Comparison of ENCODE assay signal across 1 cellular context in the genomic region with DNA sequence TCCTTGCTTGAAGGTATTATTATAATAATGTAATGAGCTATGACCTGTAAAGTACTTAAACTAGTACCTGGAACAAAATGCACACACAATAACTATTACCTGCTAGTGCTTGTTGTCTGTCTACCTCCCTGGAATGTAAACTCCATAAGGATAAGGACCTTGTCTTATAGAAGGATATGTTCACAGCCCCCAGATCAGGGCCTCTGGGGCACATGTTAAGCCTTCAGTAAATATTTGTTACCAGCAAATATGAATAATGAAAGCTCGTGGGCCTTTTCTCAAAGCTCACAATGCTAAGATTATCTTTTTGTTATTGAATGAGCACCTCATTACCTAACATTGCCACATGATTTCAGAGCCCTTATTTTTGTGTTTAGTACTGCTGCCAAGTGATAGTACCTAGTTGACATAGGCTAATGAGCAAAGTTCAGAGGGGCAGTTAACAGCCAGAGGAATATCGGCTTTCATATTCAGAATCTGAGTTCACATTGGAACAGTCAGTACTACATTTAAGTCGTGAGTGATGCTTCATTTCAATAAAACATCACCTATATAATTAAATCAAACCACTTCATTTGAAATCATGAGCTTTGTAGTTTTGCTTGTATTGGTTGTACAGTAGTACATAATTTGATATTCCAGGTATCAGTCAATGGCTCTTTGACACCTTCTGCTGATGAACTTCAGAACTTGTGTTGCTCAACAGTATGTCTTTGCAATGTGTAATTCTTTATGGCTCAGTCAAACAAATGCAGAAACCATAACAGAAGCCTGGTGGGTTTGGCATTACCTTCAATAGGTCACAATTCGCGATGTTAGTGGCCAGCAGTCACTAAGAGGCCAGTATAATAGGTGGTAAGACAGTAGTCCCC.
TF ChIP-seq lines count a peak whose summit lies in the region.

No MANE protein-coding gene starts in this region.

TF ChIP-seq in HepG2, 621 proteins besides CTCF, POLR2A, EP300 and RAD21 (continued from another document and continues in another):
- TF ChIP-seq, protein P1, sequence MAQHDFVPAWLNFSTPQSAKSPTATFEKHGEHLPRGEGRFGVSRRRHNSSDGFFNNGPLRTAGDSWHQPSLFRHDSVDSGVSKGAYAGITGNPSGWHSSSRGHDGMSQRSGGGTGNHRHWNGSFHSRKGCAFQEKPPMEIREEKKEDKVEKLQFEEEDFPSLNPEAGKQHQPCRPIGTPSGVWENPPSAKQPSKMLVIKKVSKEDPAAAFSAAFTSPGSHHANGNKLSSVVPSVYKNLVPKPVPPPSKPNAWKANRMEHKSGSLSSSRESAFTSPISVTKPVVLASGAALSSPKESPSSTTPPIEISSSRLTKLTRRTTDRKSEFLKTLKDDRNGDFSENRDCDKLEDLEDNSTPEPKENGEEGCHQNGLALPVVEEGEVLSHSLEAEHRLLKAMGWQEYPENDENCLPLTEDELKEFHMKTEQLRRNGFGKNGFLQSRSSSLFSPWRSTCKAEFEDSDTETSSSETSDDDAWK (CRISPR knock-in tag; IDR thresholded peaks at IDR 0.05): no peak
- TF ChIP-seq, protein P2, sequence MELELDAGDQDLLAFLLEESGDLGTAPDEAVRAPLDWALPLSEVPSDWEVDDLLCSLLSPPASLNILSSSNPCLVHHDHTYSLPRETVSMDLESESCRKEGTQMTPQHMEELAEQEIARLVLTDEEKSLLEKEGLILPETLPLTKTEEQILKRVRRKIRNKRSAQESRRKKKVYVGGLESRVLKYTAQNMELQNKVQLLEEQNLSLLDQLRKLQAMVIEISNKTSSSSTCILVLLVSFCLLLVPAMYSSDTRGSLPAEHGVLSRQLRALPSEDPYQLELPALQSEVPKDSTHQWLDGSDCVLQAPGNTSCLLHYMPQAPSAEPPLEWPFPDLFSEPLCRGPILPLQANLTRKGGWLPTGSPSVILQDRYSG (CRISPR knock-in tag; IDR thresholded peaks at IDR 0.05): peak; percentile 65; the same call in 1 of the 2 replicates
- TF ChIP-seq KAT7 (CRISPR knock-in tag; IDR thresholded peaks at IDR 0.05; ENCODE audit: borderline replicate concordance) (peak; percentile 10; the same call in 1 of the 2 replicates), KDM6A (CRISPR knock-in tag; IDR thresholded peaks at IDR 0.05; ENCODE audit: low read depth) (peak; percentile 95), ZNF543 (CRISPR knock-in tag; IDR thresholded peaks at IDR 0.05) (peak; percentile 69; the same call in 1 of the 2 replicates), KLF11 (CRISPR knock-in tag; IDR thresholded peaks at IDR 0.05) (no peak; the same call in 1 of the 2 replicates), CHCHD3 (CRISPR knock-in tag; IDR thresholded peaks at IDR 0.05) (no peak), HCFC1 (IDR thresholded peaks at IDR 0.05; ENCODE audit: low read depth, low read length) (no peak), ZBTB3 (CRISPR knock-in tag; IDR thresholded peaks at IDR 0.05; ENCODE audit: borderline replicate concordance, low read depth) (peak; percentile 78; the same call in 1 of the 2 replicates), SMARCC2 (IDR thresholded peaks at IDR 0.05) (no peak; the same call in 1 of the 2 replicates), NFATC3 (CRISPR knock-in tag; IDR thresholded peaks at IDR 0.05) (no peak), ZZZ3 (CRISPR knock-in tag; IDR thresholded peaks at IDR 0.05; ENCODE audit: borderline replicate concordance) (no peak), ZNF572 (CRISPR knock-in tag; IDR thresholded peaks at IDR 0.05) (no peak), FOXA3 (CRISPR knock-in tag; IDR thresholded peaks at IDR 0.05) (peak; percentile 99), ZNF761 (CRISPR knock-in tag; conservative IDR thresholded peaks at IDR 0.05) (no peak; the same call in 1 of the 2 replicates), ZNF460 (CRISPR knock-in tag; IDR thresholded peaks at IDR 0.05; ENCODE audit: borderline replicate concordance) (no peak), SETDB1 (CRISPR knock-in tag; IDR thresholded peaks at IDR 0.05; ENCODE audit: borderline replicate concordance) (no peak), PCBP2 (optimal IDR thresholded peaks at IDR 0.05; ENCODE audit: low read depth, low read length, poor library complexity, severe bottlenecking) (no peak), ETV5 (CRISPR knock-in tag; IDR thresholded peaks at IDR 0.05; ENCODE audit: borderline replicate concordance) (peak; percentile 58; the same call in 1 of the 2 replicates), ZNF781 (CRISPR knock-in tag; IDR thresholded peaks at IDR 0.05; ENCODE audit: borderline replicate concordance, not compliant biosample characterization) (no peak), POLR2AphosphoS2 (IDR thresholded peaks at IDR 0.05; ENCODE audit: low read depth, low read length) (no peak), ZNF180 (CRISPR knock-in tag; IDR thresholded peaks at IDR 0.05; ENCODE audit: borderline replicate concordance, low read depth) (no peak), FIP1L1 (IDR thresholded peaks at IDR 0.05; ENCODE audit: borderline replicate concordance, insufficient read depth, low read depth, low read length) (no peak), ELF4 (CRISPR knock-in tag; IDR thresholded peaks at IDR 0.05; ENCODE audit: borderline replicate concordance) (peak; percentile 79; the same call in 1 of the 2 replicates), HOXD1 (CRISPR knock-in tag; IDR thresholded peaks at IDR 0.05) (peak; percentile 74; the same call in 1 of the 2 replicates)
- TF ChIP-seq, protein P3, sequence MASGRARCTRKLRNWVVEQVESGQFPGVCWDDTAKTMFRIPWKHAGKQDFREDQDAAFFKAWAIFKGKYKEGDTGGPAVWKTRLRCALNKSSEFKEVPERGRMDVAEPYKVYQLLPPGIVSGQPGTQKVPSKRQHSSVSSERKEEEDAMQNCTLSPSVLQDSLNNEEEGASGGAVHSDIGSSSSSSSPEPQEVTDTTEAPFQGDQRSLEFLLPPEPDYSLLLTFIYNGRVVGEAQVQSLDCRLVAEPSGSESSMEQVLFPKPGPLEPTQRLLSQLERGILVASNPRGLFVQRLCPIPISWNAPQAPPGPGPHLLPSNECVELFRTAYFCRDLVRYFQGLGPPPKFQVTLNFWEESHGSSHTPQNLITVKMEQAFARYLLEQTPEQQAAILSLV (CRISPR knock-in tag; IDR thresholded peaks at IDR 0.05; ENCODE audit: borderline replicate concordance): no peak
- TF ChIP-seq, protein P4, sequence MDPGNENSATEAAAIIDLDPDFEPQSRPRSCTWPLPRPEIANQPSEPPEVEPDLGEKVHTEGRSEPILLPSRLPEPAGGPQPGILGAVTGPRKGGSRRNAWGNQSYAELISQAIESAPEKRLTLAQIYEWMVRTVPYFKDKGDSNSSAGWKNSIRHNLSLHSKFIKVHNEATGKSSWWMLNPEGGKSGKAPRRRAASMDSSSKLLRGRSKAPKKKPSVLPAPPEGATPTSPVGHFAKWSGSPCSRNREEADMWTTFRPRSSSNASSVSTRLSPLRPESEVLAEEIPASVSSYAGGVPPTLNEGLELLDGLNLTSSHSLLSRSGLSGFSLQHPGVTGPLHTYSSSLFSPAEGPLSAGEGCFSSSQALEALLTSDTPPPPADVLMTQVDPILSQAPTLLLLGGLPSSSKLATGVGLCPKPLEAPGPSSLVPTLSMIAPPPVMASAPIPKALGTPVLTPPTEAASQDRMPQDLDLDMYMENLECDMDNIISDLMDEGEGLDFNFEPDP (CRISPR knock-in tag; conservative IDR thresholded peaks at IDR 0.05): no peak
- TF ChIP-seq, protein P5, sequence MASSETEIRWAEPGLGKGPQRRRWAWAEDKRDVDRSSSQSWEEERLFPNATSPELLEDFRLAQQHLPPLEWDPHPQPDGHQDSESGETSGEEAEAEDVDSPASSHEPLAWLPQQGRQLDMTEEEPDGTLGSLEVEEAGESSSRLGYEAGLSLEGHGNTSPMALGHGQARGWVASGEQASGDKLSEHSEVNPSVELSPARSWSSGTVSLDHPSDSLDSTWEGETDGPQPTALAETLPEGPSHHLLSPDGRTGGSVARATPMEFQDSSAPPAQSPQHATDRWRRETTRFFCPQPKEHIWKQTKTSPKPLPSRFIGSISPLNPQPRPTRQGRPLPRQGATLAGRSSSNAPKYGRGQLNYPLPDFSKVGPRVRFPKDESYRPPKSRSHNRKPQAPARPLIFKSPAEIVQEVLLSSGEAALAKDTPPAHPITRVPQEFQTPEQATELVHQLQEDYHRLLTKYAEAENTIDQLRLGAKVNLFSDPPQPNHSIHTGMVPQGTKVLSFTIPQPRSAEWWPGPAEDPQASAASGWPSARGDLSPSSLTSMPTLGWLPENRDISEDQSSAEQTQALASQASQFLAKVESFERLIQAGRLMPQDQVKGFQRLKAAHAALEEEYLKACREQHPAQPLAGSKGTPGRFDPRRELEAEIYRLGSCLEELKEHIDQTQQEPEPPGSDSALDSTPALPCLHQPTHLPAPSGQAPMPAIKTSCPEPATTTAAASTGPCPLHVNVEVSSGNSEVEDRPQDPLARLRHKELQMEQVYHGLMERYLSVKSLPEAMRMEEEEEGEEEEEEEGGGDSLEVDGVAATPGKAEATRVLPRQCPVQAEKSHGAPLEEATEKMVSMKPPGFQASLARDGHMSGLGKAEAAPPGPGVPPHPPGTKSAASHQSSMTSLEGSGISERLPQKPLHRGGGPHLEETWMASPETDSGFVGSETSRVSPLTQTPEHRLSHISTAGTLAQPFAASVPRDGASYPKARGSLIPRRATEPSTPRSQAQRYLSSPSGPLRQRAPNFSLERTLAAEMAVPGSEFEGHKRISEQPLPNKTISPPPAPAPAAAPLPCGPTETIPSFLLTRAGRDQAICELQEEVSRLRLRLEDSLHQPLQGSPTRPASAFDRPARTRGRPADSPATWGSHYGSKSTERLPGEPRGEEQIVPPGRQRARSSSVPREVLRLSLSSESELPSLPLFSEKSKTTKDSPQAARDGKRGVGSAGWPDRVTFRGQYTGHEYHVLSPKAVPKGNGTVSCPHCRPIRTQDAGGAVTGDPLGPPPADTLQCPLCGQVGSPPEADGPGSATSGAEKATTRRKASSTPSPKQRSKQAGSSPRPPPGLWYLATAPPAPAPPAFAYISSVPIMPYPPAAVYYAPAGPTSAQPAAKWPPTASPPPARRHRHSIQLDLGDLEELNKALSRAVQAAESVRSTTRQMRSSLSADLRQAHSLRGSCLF (CRISPR knock-in tag; IDR thresholded peaks at IDR 0.05; ENCODE audit: borderline replicate concordance): no peak
- TF ChIP-seq, protein P6, sequence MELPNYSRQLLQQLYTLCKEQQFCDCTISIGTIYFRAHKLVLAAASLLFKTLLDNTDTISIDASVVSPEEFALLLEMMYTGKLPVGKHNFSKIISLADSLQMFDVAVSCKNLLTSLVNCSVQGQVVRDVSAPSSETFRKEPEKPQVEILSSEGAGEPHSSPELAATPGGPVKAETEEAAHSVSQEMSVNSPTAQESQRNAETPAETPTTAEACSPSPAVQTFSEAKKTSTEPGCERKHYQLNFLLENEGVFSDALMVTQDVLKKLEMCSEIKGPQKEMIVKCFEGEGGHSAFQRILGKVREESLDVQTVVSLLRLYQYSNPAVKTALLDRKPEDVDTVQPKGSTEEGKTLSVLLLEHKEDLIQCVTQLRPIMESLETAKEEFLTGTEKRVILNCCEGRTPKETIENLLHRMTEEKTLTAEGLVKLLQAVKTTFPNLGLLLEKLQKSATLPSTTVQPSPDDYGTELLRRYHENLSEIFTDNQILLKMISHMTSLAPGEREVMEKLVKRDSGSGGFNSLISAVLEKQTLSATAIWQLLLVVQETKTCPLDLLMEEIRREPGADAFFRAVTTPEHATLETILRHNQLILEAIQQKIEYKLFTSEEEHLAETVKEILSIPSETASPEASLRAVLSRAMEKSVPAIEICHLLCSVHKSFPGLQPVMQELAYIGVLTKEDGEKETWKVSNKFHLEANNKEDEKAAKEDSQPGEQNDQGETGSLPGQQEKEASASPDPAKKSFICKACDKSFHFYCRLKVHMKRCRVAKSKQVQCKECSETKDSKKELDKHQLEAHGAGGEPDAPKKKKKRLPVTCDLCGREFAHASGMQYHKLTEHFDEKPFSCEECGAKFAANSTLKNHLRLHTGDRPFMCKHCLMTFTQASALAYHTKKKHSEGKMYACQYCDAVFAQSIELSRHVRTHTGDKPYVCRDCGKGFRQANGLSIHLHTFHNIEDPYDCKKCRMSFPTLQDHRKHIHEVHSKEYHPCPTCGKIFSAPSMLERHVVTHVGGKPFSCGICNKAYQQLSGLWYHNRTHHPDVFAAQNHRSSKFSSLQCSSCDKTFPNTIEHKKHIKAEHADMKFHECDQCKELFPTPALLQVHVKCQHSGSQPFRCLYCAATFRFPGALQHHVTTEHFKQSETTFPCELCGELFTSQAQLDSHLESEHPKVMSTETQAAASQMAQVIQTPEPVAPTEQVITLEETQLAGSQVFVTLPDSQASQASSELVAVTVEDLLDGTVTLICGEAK (IDR thresholded peaks at IDR 0.05): no peak
- TF ChIP-seq, protein P6 (CRISPR knock-in tag; IDR thresholded peaks at IDR 0.05): no peak; the same call in 1 of the 2 replicates
- TF ChIP-seq, protein P7, sequence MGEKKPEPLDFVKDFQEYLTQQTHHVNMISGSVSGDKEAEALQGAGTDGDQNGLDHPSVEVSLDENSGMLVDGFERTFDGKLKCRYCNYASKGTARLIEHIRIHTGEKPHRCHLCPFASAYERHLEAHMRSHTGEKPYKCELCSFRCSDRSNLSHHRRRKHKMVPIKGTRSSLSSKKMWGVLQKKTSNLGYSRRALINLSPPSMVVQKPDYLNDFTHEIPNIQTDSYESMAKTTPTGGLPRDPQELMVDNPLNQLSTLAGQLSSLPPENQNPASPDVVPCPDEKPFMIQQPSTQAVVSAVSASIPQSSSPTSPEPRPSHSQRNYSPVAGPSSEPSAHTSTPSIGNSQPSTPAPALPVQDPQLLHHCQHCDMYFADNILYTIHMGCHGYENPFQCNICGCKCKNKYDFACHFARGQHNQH (CRISPR knock-in tag; IDR thresholded peaks at IDR 0.05): no peak
- TF ChIP-seq, protein P8, sequence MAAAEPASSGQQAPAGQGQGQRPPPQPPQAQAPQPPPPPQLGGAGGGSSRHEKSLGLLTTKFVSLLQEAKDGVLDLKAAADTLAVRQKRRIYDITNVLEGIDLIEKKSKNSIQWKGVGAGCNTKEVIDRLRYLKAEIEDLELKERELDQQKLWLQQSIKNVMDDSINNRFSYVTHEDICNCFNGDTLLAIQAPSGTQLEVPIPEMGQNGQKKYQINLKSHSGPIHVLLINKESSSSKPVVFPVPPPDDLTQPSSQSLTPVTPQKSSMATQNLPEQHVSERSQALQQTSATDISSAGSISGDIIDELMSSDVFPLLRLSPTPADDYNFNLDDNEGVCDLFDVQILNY (CRISPR knock-in tag; conservative IDR thresholded peaks at IDR 0.05): no peak
